ENCODE assay signal across 8 cellular contexts in genomic region chr13:32427852-32428580, GRCh38. TPM values are rescaled to one million over a fixed set of nuclear protein-coding genes. Genes with fewer than 3 reads are reported as not detected.
DNase-seq lines count a peak whose midpoint lies in the region; ATAC-seq and TF ChIP-seq lines count a peak whose summit lies in the region.

N4BP2L1 (minus strand) TSS chr13:32428130; CDS start chr13:32428082, 48 bp downstream.

- ATAC-seq in GM19043 (IDR thresholded peaks at IDR 0.05; ENCODE audit: low read depth, unreplicated experiment) (peak; percentile 64), HG03432 (IDR thresholded peaks at IDR 0.05; ENCODE audit: unreplicated experiment) (peak; percentile 77)
- peak; percentile 90 for ATAC-seq in stimulated activated naive CD8-positive, alpha-beta T cell treated with anti-CD3 and anti-CD28 coated beads, Interleukin-15, Interleukin-2, amounts not matched to agents 100 U/mL and 50 U/mL, for 24 hours

- H3K4me3 Mint-ChIP-seq in nephron, result peak within 1 kb of the TSS; percentile 92 to 95 (median 93)

- CTCF ChIA-PET in BJ (lab: Yijun Ruan, JAX), result interaction anchor here (1.1 kb wide), 1 partner anchor 43 kb away, joined by 3 read pairs; no protein-coding TSS in a partner anchor

- H3K4me3 ChIP-seq in BJ (ENCODE audit: low read depth, low read length) (peak within 1 kb of the TSS; percentile 52), fibroblast of pulmonary artery (replicated peaks; ENCODE audit: low read depth, low read length) (peak within 1 kb of the TSS; percentile 61)

- TF ChIP-seq CTCF in BJ (IDR thresholded peaks at IDR 0.05; ENCODE audit: insufficient read depth, low read depth, low read length) (no peak), fibroblast of pulmonary artery (IDR thresholded peaks at IDR 0.05; ENCODE audit: low read length, missing control alignments) (no peak), nephron (IDR thresholded peaks at IDR 0.05; ENCODE audit: unreplicated experiment in 3 of 3) (no peak)

- H3K9me3 Mint-ChIP-seq in nephron, result no peaks in the 10 kb centered on the region

- no peaks in the 10 kb centered on the region for H3K36me3 ChIP-seq in BJ (ENCODE audit: control insufficient read depth, insufficient read depth, low read length)

- H3K27ac Mint-ChIP-seq in nephron, result peak within 1 kb of the TSS; percentile 18 to 81 (median 66)

- POLR2A ChIA-PET in BJ (lab: Charles Lee), result no interaction called here

- no peaks in the 10 kb centered on the region for H3K27me3 ChIP-seq in BJ (ENCODE audit: control insufficient read depth, insufficient read depth, low read length)

- DNase-seq in BJ (ENCODE audit: low read depth) (no peak), OCI-M2 (lab: John Stamatoyannopoulos, UW; ENCODE audit: unreplicated experiment) (peak; percentile 44), fibroblast of pulmonary artery (ENCODE audit: low read depth) (peak; percentile 51)
- peak; percentile 89 to 91 for DNase-seq in activated T-cell treated with anti-CD3 and anti-CD28 coated beads, Interleukin-2, amount 50 U/mL, for 48 hours
- DNase-seq in stimulated activated naive CD8-positive, alpha-beta T cell treated with anti-CD3 and anti-CD28 coated beads, Interleukin-15, Interleukin-2, amounts not matched to agents 100 U/mL and 50 U/mL, for 24 hours, result peak; percentile 94

- peaks cover 4% of the 10 kb centered on the region for H3K27me3 Mint-ChIP-seq in nephron (ENCODE audit: low read depth)

- H3K4me1 Mint-ChIP-seq in nephron, result peaks cover 27% of the 10 kb centered on the region

- peaks cover 24% of the 10 kb centered on the region for H3K36me3 Mint-ChIP-seq in nephron (ENCODE audit: low read depth)

RNA-seq across cellular contexts. Expression of gene N4BP2L1, which starts in this region (rescaled TPM):
- 0.43 and 1.2 TPM in 2 replicates for polyA plus RNA-seq in BJ (2011; rRNA removed)
- polyA minus RNA-seq in BJ (2011; rRNA and poly(A)+ RNA removed), result 0.33 TPM in 1 of 2 replicates, not detected in the other
